ENCODE assay signal across 19 cellular contexts in genomic region chr1:154448271-154448905, GRCh38. TPM values are rescaled to one million over a fixed set of nuclear protein-coding genes. Genes with fewer than 3 reads are reported as not detected.
DNase-seq lines count a peak whose midpoint lies in the region; ATAC-seq and TF ChIP-seq lines count a peak whose summit lies in the region.
"Had no signal": no experiment of that assay in that cellular context is flagged by ENCODE, and none has a peak within 500 bp of the region (broad histone marks: within the 10 kb centered on the region; RNA-seq: fewer than 3 reads in every experiment).

No MANE protein-coding gene starts in this region.

- no peaks in the 10 kb centered on the region for H3K36me3 Mint-ChIP-seq in natural killer cell treated with Interleukin-12 subunit alpha and Interleukin-12 subunit beta and Interleukin-15 and Interleukin-18, amount 100 ng/mL, for 72 hours
- no peaks in the 10 kb centered on the region for H3K36me3 Mint-ChIP-seq in natural killer cell

- no peak for TF ChIP-seq CTCF in natural killer cell (IDR thresholded peaks at IDR 0.05)
- TF ChIP-seq CTCF in WERI-Rb-1 (IDR thresholded peaks at IDR 0.05; ENCODE audit: low read depth, low read length) = no peak

- H3K27me3 Mint-ChIP-seq in natural killer cell treated with Interleukin-12 subunit alpha and Interleukin-12 subunit beta and Interleukin-15 and Interleukin-18, amount 100 ng/mL, for 72 hours = peaks cover 18 to 28% of the 10 kb centered on the region in 2 donors
- peaks cover 17 to 32% of the 10 kb centered on the region in 2 donors for H3K27me3 Mint-ChIP-seq in natural killer cell (ENCODE audit: low read depth in 2 of 2)
- H3K27me3 Mint-ChIP-seq: CD4-positive, CD25-positive, alpha-beta regulatory T cell had no signal

- intact Hi-C loops in natural killer cell (cut with micrococcal nuclease) = no loop called here
- intact Hi-C loops in left ventricle myocardium superior (cut with micrococcal nuclease) = no loop called here
- intact Hi-C loops in aorta (cut with DNase I) = no loop called here

- peak; percentile 25 for DNase-seq in natural killer cell treated with Interleukin-12 subunit alpha and Interleukin-12 subunit beta and Interleukin-15 and Interleukin-18, amount 100 ng/mL, for 72 hours (ENCODE audit: low spot score)
- DNase-seq in natural killer cell = no peak
- DNase-seq in WERI-Rb-1 = peak; percentile 87
- peak; percentile 60 for DNase-seq in left ventricle myocardium superior
- no peak for DNase-seq in aorta
- DNase-seq in retina = no peak
- DNase-seq: CD4-positive, CD25-positive, alpha-beta regulatory T cell; DMS79 treated with DMSO at 0.1 percent for 48 hours; GDM1; KBM-7; NCI-H1092; NCI-H2227 treated with DMSO at 0.1 percent for 48 hours; RPMI8226 had no signal

- H3K4me1 ChIP-seq in aorta (ENCODE audit: control insufficient read depth in 1 of 2, insufficient read depth in 2 of 2, low read length in 2 of 2) = peaks cover 0 to 1% of the 10 kb centered on the region in 2 donors

- H3K27me3 ChIP-seq in WERI-Rb-1 (ENCODE audit: insufficient read depth, low read depth, severe bottlenecking) = peaks cover 91% of the 10 kb centered on the region
- no peaks in the 10 kb centered on the region for H3K27me3 ChIP-seq in aorta (ENCODE audit: control insufficient read depth in 1 of 2, insufficient read depth in 2 of 2, low read length in 1 of 2)

- no peaks in the 10 kb centered on the region for H3K36me3 ChIP-seq in WERI-Rb-1
- no peaks in the 10 kb centered on the region for H3K36me3 ChIP-seq in aorta (ENCODE audit: control insufficient read depth in 1 of 2, insufficient read depth in 2 of 2, low read length in 1 of 2)

- H3K4me3 Mint-ChIP-seq in natural killer cell treated with Interleukin-12 subunit alpha and Interleukin-12 subunit beta and Interleukin-15 and Interleukin-18, amount 100 ng/mL, for 72 hours = no peak overlapping the region
- no peak overlapping the region for H3K4me3 Mint-ChIP-seq in natural killer cell
- H3K4me3 Mint-ChIP-seq: CD4-positive, CD25-positive, alpha-beta regulatory T cell; GM23338 had no signal

- no peak overlapping the region for H3K27ac Mint-ChIP-seq in natural killer cell treated with Interleukin-12 subunit alpha and Interleukin-12 subunit beta and Interleukin-15 and Interleukin-18, amount 100 ng/mL, for 72 hours
- H3K27ac Mint-ChIP-seq in natural killer cell = no peak overlapping the region
- H3K27ac Mint-ChIP-seq: CD4-positive, CD25-positive, alpha-beta regulatory T cell; GM23338 had no signal

- no peak overlapping the region for H3K4me3 ChIP-seq in WERI-Rb-1 (ENCODE audit: low read depth, low read length)
- H3K4me3 ChIP-seq in aorta (ENCODE audit: low read length in 2 of 2) = no peak overlapping the region
- H3K4me3 ChIP-seq: GM23338, SK-N-MC had no signal

- WGBS in aorta, 2 donors = 79% methylated on average over 8 of the region's 8 CpGs

- H3K9me3 Mint-ChIP-seq in natural killer cell treated with Interleukin-12 subunit alpha and Interleukin-12 subunit beta and Interleukin-15 and Interleukin-18, amount 100 ng/mL, for 72 hours = no peaks in the 10 kb centered on the region
- H3K9me3 Mint-ChIP-seq in natural killer cell = no peaks in the 10 kb centered on the region
- H3K9me3 Mint-ChIP-seq: CD4-positive, CD25-positive, alpha-beta regulatory T cell; GM23338 had no signal

- H3K27ac ChIP-seq in WERI-Rb-1 = no peak overlapping the region
- no peak overlapping the region for H3K27ac ChIP-seq in aorta (ENCODE audit: low read depth in 1 of 2, low read length in 2 of 2)
- H3K27ac ChIP-seq: SK-N-MC had no signal

- H3K9me3 ChIP-seq in WERI-Rb-1 (ENCODE audit: severe bottlenecking) (peaks cover 8% of the 10 kb centered on the region), aorta (ENCODE audit: control insufficient read depth, low read length) (no peaks in the 10 kb centered on the region)

- ATAC-seq in natural killer cell treated with Interleukin-12 subunit alpha and Interleukin-12 subunit beta and Interleukin-15 and Interleukin-18, amount 100 ng/mL, for 72 hours = no peak
- ATAC-seq in natural killer cell (no peak), left ventricle myocardium superior (peak; percentile 85), aorta (ENCODE audit: low FRiP score) (peak; percentile 38), GM21526 (IDR thresholded peaks at IDR 0.05; ENCODE audit: low FRiP score, unreplicated experiment) (no peak), HG03280 (IDR thresholded peaks at IDR 0.05; ENCODE audit: unreplicated experiment) (no peak)
- ATAC-seq: GM23338 had no signal

- peaks cover 19 to 28% of the 10 kb centered on the region in 2 donors for H3K4me1 Mint-ChIP-seq in natural killer cell treated with Interleukin-12 subunit alpha and Interleukin-12 subunit beta and Interleukin-15 and Interleukin-18, amount 100 ng/mL, for 72 hours (ENCODE audit: low read depth in 2 of 2)
- H3K4me1 Mint-ChIP-seq in natural killer cell = peaks cover 13 to 20% of the 10 kb centered on the region in 2 donors
- H3K4me1 Mint-ChIP-seq: GM23338 had no signal

RNA-seq across cellular contexts. Expression of gene IL6R, which starts 43.2 kb away (rescaled TPM):
- 1 to 10 TPM; 2.3 to 4.0 TPM for total RNA-seq in natural killer cell treated with Interleukin-12 subunit alpha and Interleukin-12 subunit beta and Interleukin-15 and Interleukin-18, amount 100 ng/mL, for 72 hours
- 10 to 100 TPM in 1 of 3 donors, 1 to 10 TPM in 2; 2.0 to 10.6 (median 3.8) TPM for total RNA-seq in natural killer cell
- 15.3 TPM for total RNA-seq in left ventricle myocardium superior
- total RNA-seq in aorta = 10 to 100 TPM; 16.5 to 18.2 TPM
- polyA plus RNA-seq in aorta = 1 to 10 TPM; 3.6 to 6.6 TPM
- total RNA-seq: OCI-LY7 had no signal

RNA-seq across cellular contexts. Expression of gene TDRD10, which starts 53.6 kb away (rescaled TPM):
- not detected for total RNA-seq in natural killer cell treated with Interleukin-12 subunit alpha and Interleukin-12 subunit beta and Interleukin-15 and Interleukin-18, amount 100 ng/mL, for 72 hours
- total RNA-seq in natural killer cell = under 1 TPM in 1 of 3 donors, not detected in 2; 0.38 TPM
- total RNA-seq in left ventricle myocardium superior = 1.9 TPM
- total RNA-seq in aorta = 10 to 100 TPM in 1 of 2 donors, 1 to 10 TPM in 1; 3.8 to 16.5 TPM
- polyA plus RNA-seq in aorta = 1 to 10 TPM; 1.1 to 2.6 TPM
- total RNA-seq: A172; CD4-positive, CD25-positive, alpha-beta regulatory T cell; GM23338 had no signal
- polyA plus RNA-seq: CD4-positive, CD25-positive, alpha-beta regulatory T cell had no signal

RNA-seq across cellular contexts. Expression of gene SHE, which starts 53.8 kb away (rescaled TPM):
- under 1 TPM in 1 of 2 donors, not detected in 1; 0.19 TPM for total RNA-seq in natural killer cell treated with Interleukin-12 subunit alpha and Interleukin-12 subunit beta and Interleukin-15 and Interleukin-18, amount 100 ng/mL, for 72 hours
- under 1 TPM in 2 of 3 donors, not detected in 1; 0.10 to 0.14 TPM for total RNA-seq in natural killer cell
- total RNA-seq in left ventricle myocardium superior = 10.2 TPM
- total RNA-seq in aorta = 10 to 100 TPM; 20.2 to 44.1 TPM
- 1 to 10 TPM; 2.9 to 7.0 TPM for polyA plus RNA-seq in aorta
- total RNA-seq: A172; CD4-positive, CD25-positive, alpha-beta regulatory T cell; OCI-LY7 had no signal
- polyA plus RNA-seq: CD4-positive, CD25-positive, alpha-beta regulatory T cell had no signal

Comparison
In these comparisons a context has a peak if more than half of its experiments do, and no peak if none do; other contexts are left out.
1. DNase-seq: peak in natural killer cell treated with Interleukin-12 subunit alpha and Interleukin-12 subunit beta and Interleukin-15 and Interleukin-18, amount 100 ng/mL, for 72 hours (single experiment), WERI-Rb-1 (single experiment) and left ventricle myocardium superior (single experiment); none in natural killer cell (single experiment), aorta (0 of 2) and retina (single experiment).
2. ATAC-seq: peak in left ventricle myocardium superior (single experiment) and aorta (single experiment); none in natural killer cell treated with Interleukin-12 subunit alpha and Interleukin-12 subunit beta and Interleukin-15 and Interleukin-18, amount 100 ng/mL, for 72 hours (0 of 2), natural killer cell (0 of 3), GM21526 (single experiment) and HG03280 (single experiment).